Comparison of ENCODE assay signal across 30 cellular contexts in genomic region chr1:57881696-57882095, GRCh38.
"Had no signal": no experiment of that assay in that cellular context is flagged by ENCODE, and none has a peak within 500 bp of the region (broad histone marks: within the 10 kb centered on the region; RNA-seq: fewer than 3 reads in every experiment).

No MANE protein-coding gene starts in this region.

- H3K27ac Mint-ChIP-seq: naive thymus-derived CD8-positive, alpha-beta T cell; nephron progenitor cell; stimulated activated naive CD8-positive, alpha-beta T cell treated with anti-CD3 and anti-CD28 coated beads, Interleukin-15, amount 100 ng/mL, for 72 hours had no signal

- H3K36me3 Mint-ChIP-seq: naive thymus-derived CD8-positive, alpha-beta T cell had no signal

- H3K27ac ChIP-seq: dorsolateral prefrontal cortex, esophagus muscularis mucosa, foreskin keratinocyte, gastroesophageal sphincter, heart left ventricle, hepatocyte, lower lobe of right lung, ovary, psoas muscle, suprapubic skin, transverse colon, upper lobe of right lung, uterus had no signal

- H3K79me2 ChIP-seq: hepatocyte had no signal

- H3K4me2 ChIP-seq: hepatocyte, smooth muscle cell had no signal

- H3K4me1 Mint-ChIP-seq: naive thymus-derived CD8-positive, alpha-beta T cell; nephron progenitor cell; stimulated activated naive CD8-positive, alpha-beta T cell treated with anti-CD3 and anti-CD28 coated beads, Interleukin-15, amount 100 ng/mL, for 72 hours had no signal

- H2AFZ ChIP-seq: hepatocyte had no signal

- H3K36me3 ChIP-seq: esophagus muscularis mucosa, gastroesophageal sphincter, heart left ventricle, lower lobe of right lung, ovary, suprapubic skin, transverse colon, upper lobe of right lung, uterus had no signal

- H3K9me3 Mint-ChIP-seq: nephron progenitor cell; stimulated activated naive CD8-positive, alpha-beta T cell treated with anti-CD3 and anti-CD28 coated beads, Interleukin-15, amount 100 ng/mL, for 72 hours had no signal

- H3K4me3 Mint-ChIP-seq: naive thymus-derived CD8-positive, alpha-beta T cell; nephron progenitor cell; stimulated activated naive CD8-positive, alpha-beta T cell treated with anti-CD3 and anti-CD28 coated beads, Interleukin-15, amount 100 ng/mL, for 72 hours had no signal

- ATAC-seq: foreskin keratinocyte; gastroesophageal sphincter; heart left ventricle; left colon; left ventricle myocardium superior; lower lobe of right lung; naive thymus-derived CD8-positive, alpha-beta T cell; psoas muscle; sciatic nerve; stimulated activated naive CD8-positive, alpha-beta T cell treated with anti-CD3 and anti-CD28 coated beads, Interleukin-15, amount 100 ng/mL, for 72 hours; upper lobe of right lung had no signal

- H3K4me3 ChIP-seq: dorsolateral prefrontal cortex, esophagus muscularis mucosa, gastroesophageal sphincter, heart left ventricle, hepatocyte, lower lobe of right lung, ovary, psoas muscle, smooth muscle cell, suprapubic skin, transverse colon, upper lobe of right lung, uterus had no signal

- H3K4me1 ChIP-seq: esophagus muscularis mucosa, foreskin keratinocyte, gastroesophageal sphincter, heart left ventricle, lower lobe of right lung, psoas muscle, suprapubic skin, transverse colon, upper lobe of right lung, uterus had no signal

- H3K27me3 ChIP-seq: dorsolateral prefrontal cortex, esophagus muscularis mucosa, foreskin keratinocyte, gastroesophageal sphincter, heart left ventricle, hepatocyte, ovary, suprapubic skin, transverse colon, upper lobe of right lung, uterus had no signal

- H3K27me3 Mint-ChIP-seq: stimulated activated naive CD8-positive, alpha-beta T cell treated with anti-CD3 and anti-CD28 coated beads, Interleukin-15, amount 100 ng/mL, for 72 hours had no signal

- H3K9me3 ChIP-seq: esophagus muscularis mucosa, gastroesophageal sphincter, heart left ventricle, lower lobe of right lung, ovary, psoas muscle, suprapubic skin, transverse colon, upper lobe of right lung, uterus had no signal

- DNase-seq: dorsolateral prefrontal cortex; effector CD8-positive, alpha-beta T cell; foreskin keratinocyte; heart left ventricle; kidney; left colon; left ventricle myocardium superior; lower lobe of right lung; naive thymus-derived CD8-positive, alpha-beta T cell; nephron progenitor cell; occipital lobe; ovary; posterior cingulate gyrus; psoas muscle; retina; stimulated activated CD4-positive, alpha-beta T cell treated with anti-CD3 and anti-CD28 coated beads, Interleukin-12 subunit alpha, Interleukin-12 subunit beta, amount 100 ng/mL, for 4 hours; stimulated activated CD4-positive, alpha-beta T cell treated with anti-CD3 and anti-CD28 coated beads, Interleukin-1b, Interleukin-23, amount 100 ng/mL, for 48 hours; stimulated activated CD4-positive, alpha-beta T cell treated with anti-CD3 and anti-CD28 coated beads, Interleukin-4, amount 100 ng/mL, for 1 hour; stimulated activated CD8-positive, alpha-beta memory T cell treated with anti-CD3 and anti-CD28 coated beads, Interleukin-4, amount 100 ng/mL, for 48 hours; stimulated activated naive CD4-positive, alpha-beta T cell; stimulated activated naive CD8-positive, alpha-beta T cell treated with anti-CD3 and anti-CD28 coated beads, Interleukin-15, amount 100 ng/mL, for 72 hours; transverse colon; upper lobe of right lung; uterus had no signal
